Comparison of ENCODE assay signal across 1 cellular context in the genomic region with DNA sequence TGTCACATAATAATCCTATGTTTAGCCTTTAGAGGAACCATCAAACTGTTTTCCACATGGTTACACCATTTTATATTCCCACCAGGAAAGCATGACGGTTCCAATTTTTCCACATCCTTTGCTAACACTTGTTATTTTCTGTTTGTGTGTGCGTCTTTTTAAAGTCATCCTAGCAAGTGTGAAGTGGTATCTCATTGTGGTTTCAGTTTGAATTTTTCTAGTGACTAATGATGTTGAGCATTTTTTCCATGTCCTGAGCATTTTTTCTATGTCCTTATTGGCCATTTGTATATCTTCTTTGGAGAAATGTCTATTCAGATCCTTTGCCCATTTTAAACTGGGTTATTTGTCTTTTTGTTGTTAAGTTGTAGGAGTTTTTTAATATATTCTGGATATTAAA.
TF ChIP-seq lines count a peak whose summit lies in the region.

No MANE protein-coding gene starts in this region.

TF ChIP-seq in HepG2, 621 proteins besides CTCF, POLR2A, EP300 and RAD21:
- no peak for TF ChIP-seq FOXP1 (IDR thresholded peaks at IDR 0.05)
- TF ChIP-seq FOXP1 (CRISPR knock-in tag; IDR thresholded peaks at IDR 0.05): no peak
- no peak for TF ChIP-seq PRPF4 (IDR thresholded peaks at IDR 0.05; ENCODE audit: low read depth, low read length, poor library complexity, severe bottlenecking)
- no peak for TF ChIP-seq ZNF160 (CRISPR knock-in tag; IDR thresholded peaks at IDR 0.05)
- no peak for TF ChIP-seq HNRNPLL (IDR thresholded peaks at IDR 0.05; ENCODE audit: low read depth, low read length, poor library complexity, severe bottlenecking)
- no peak for TF ChIP-seq ZNF790 (CRISPR knock-in tag; IDR thresholded peaks at IDR 0.05; ENCODE audit: borderline replicate concordance)
- TF ChIP-seq KDM2A (CRISPR knock-in tag; IDR thresholded peaks at IDR 0.05; ENCODE audit: borderline replicate concordance, low read depth): no peak
- TF ChIP-seq MNT (IDR thresholded peaks at IDR 0.05): no peak
- TF ChIP-seq CREB1 (IDR thresholded peaks at IDR 0.05): no peak
- no peak for TF ChIP-seq CREB1 (CRISPR knock-in tag; IDR thresholded peaks at IDR 0.05)
- TF ChIP-seq, protein P1, sequence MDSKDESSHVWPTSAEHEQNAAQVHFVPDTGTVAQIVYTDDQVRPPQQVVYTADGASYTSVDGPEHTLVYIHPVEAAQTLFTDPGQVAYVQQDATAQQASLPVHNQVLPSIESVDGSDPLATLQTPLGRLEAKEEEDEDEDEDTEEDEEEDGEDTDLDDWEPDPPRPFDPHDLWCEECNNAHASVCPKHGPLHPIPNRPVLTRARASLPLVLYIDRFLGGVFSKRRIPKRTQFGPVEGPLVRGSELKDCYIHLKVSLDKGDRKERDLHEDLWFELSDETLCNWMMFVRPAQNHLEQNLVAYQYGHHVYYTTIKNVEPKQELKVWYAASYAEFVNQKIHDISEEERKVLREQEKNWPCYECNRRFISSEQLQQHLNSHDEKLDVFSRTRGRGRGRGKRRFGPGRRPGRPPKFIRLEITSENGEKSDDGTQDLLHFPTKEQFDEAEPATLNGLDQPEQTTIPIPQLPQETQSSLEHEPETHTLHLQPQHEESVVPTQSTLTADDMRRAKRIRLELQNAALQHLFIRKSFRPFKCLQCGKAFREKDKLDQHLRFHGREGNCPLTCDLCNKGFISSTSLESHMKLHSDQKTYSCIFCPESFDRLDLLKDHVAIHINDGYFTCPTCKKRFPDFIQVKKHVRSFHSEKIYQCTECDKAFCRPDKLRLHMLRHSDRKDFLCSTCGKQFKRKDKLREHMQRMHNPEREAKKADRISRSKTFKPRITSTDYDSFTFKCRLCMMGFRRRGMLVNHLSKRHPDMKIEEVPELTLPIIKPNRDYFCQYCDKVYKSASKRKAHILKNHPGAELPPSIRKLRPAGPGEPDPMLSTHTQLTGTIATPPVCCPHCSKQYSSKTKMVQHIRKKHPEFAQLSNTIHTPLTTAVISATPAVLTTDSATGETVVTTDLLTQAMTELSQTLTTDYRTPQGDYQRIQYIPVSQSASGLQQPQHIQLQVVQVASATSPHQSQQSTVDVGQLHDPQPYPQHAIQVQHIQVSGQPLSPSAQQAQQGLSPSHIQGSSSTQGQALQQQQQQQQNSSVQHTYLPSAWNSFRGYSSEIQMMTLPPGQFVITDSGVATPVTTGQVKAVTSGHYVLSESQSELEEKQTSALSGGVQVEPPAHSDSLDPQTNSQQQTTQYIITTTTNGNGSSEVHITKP (CRISPR knock-in tag; IDR thresholded peaks at IDR 0.05; ENCODE audit: low read depth): no peak
- no peak for TF ChIP-seq ZNF468 (CRISPR knock-in tag; IDR thresholded peaks at IDR 0.05)
- no peak for TF ChIP-seq TARDBP (CRISPR knock-in tag; IDR thresholded peaks at IDR 0.05)
- no peak for TF ChIP-seq GATAD1 (CRISPR knock-in tag; IDR thresholded peaks at IDR 0.05)
- TF ChIP-seq, protein P2, sequence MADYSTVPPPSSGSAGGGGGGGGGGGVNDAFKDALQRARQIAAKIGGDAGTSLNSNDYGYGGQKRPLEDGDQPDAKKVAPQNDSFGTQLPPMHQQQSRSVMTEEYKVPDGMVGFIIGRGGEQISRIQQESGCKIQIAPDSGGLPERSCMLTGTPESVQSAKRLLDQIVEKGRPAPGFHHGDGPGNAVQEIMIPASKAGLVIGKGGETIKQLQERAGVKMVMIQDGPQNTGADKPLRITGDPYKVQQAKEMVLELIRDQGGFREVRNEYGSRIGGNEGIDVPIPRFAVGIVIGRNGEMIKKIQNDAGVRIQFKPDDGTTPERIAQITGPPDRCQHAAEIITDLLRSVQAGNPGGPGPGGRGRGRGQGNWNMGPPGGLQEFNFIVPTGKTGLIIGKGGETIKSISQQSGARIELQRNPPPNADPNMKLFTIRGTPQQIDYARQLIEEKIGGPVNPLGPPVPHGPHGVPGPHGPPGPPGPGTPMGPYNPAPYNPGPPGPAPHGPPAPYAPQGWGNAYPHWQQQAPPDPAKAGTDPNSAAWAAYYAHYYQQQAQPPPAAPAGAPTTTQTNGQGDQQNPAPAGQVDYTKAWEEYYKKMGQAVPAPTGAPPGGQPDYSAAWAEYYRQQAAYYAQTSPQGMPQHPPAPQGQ (CRISPR knock-in tag; IDR thresholded peaks at IDR 0.05; ENCODE audit: borderline replicate concordance): no peak
- TF ChIP-seq ZBTB3 (CRISPR knock-in tag; IDR thresholded peaks at IDR 0.05; ENCODE audit: borderline replicate concordance, low read depth): no peak
- no peak for TF ChIP-seq ZNF776 (CRISPR knock-in tag; IDR thresholded peaks at IDR 0.05)
- no peak for TF ChIP-seq TAF15 (IDR thresholded peaks at IDR 0.05; ENCODE audit: low read depth, low read length, poor library complexity, severe bottlenecking)
- TF ChIP-seq FOXC1 (CRISPR knock-in tag; IDR thresholded peaks at IDR 0.05; ENCODE audit: borderline replicate concordance): no peak
- TF ChIP-seq FOXK2 (IDR thresholded peaks at IDR 0.05): no peak
- no peak for TF ChIP-seq SMYD3 (CRISPR knock-in tag; IDR thresholded peaks at IDR 0.05)
